In the genomic region with DNA sequence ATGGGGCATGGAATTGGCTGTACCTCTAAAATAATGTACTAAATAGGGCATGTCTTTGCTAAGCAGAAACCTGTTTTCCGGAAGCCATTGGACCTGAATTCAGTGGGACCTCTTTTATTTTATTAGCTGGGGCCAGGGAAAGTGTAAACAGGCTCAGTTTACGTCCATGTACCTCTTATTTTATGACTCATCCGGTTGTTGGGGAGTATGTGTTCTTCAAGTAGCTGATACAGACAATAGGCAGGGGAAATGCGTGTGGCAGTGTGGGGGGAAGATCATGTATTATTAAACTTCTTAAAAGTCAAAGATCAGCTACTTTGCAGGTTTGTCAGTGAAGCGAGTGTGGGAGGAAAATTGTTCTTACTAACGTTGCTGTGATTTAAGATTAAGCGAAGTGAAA, we compare ENCODE assay signal across 23 cellular contexts. TPM values are rescaled to one million over a fixed set of nuclear protein-coding genes. Genes with fewer than 3 reads are reported as not detected.
DNase-seq lines count a peak whose midpoint lies in the region; FAIRE-seq and TF ChIP-seq lines count a peak whose summit lies in the region.
"Had no signal": no experiment of that assay in that cellular context is flagged by ENCODE, and none has a peak within 500 bp of the region (broad histone marks: within the 10 kb centered on the region; RNA-seq: fewer than 3 reads in every experiment).

No MANE protein-coding gene starts in this region.

- H3K4me3 Mint-ChIP-seq in activated CD4-positive, alpha-beta memory T cell treated with anti-CD3 and anti-CD28 coated beads, Interleukin-2, amount 10 ng/mL, durations not matched to agents 7 days and 5 days: no peak overlapping the region
- H3K4me3 Mint-ChIP-seq: activated CD4-positive, alpha-beta memory T cell treated with anti-CD3 and anti-CD28 coated beads for 36 hours; activated T-cell treated with anti-CD3 and anti-CD28 coated beads, Interleukin-2, amount 50 U/mL, for 4 hours; CD8-positive, alpha-beta memory T cell; dendritic cell treated with granulocyte-macrophage colony-stimulating factor and Interleukin-4, amounts not matched to agents 40 ng/mL and 50 ng/mL, for 4 days; natural killer cell had no signal

- no peaks in the 10 kb centered on the region for H3K9me3 ChIP-seq in HUES6 (ENCODE audit: control insufficient read depth, insufficient read depth, low read depth, low read length)
- H3K9me3 ChIP-seq in neural cell (ENCODE audit: low read length): no peaks in the 10 kb centered on the region
- H3K9me3 ChIP-seq: heart left ventricle, upper lobe of left lung had no signal

- no peaks in the 10 kb centered on the region for H3F3A ChIP-seq in neural cell (ENCODE audit: insufficient read depth, low read length, poor library complexity, severe bottlenecking)

- no peaks in the 10 kb centered on the region for H3K9me3 Mint-ChIP-seq in activated CD4-positive, alpha-beta memory T cell treated with anti-CD3 and anti-CD28 coated beads, Interleukin-2, amount 10 ng/mL, durations not matched to agents 7 days and 5 days
- H3K9me3 Mint-ChIP-seq: activated CD4-positive, alpha-beta memory T cell treated with anti-CD3 and anti-CD28 coated beads for 36 hours; activated T-cell treated with anti-CD3 and anti-CD28 coated beads, Interleukin-2, amount 50 U/mL, for 4 hours; dendritic cell treated with granulocyte-macrophage colony-stimulating factor and Interleukin-4, amounts not matched to agents 40 ng/mL and 50 ng/mL, for 4 days; natural killer cell had no signal

- H3K36me3 Mint-ChIP-seq in activated CD4-positive, alpha-beta memory T cell treated with anti-CD3 and anti-CD28 coated beads, Interleukin-2, amount 10 ng/mL, durations not matched to agents 7 days and 5 days (ENCODE audit: low read depth): peaks cover 8% of the 10 kb centered on the region
- H3K36me3 Mint-ChIP-seq: activated CD4-positive, alpha-beta memory T cell treated with anti-CD3 and anti-CD28 coated beads for 36 hours; natural killer cell had no signal

- H3K27ac ChIP-seq in HUES6 (ENCODE audit: low read depth, low read length) (no peak overlapping the region), neural cell (ENCODE audit: low read length) (no peak overlapping the region)
- H3K27ac ChIP-seq: upper lobe of left lung had no signal

- CTCF ChIA-PET in activated CD4-positive, alpha-beta memory T cell treated with anti-CD3 and anti-CD28 coated beads, Interleukin-2, amount 10 ng/mL, durations not matched to agents 7 days and 5 days (lab: Charles Lee): no interaction called here

- no peaks in the 10 kb centered on the region for H3K9me2 ChIP-seq in neural cell (ENCODE audit: insufficient read depth, low read length)

- peaks cover 29% of the 10 kb centered on the region for H3K4me1 ChIP-seq in HUES6 (ENCODE audit: control insufficient read depth, insufficient read depth, low read length)

- POLR2A ChIA-PET in activated CD4-positive, alpha-beta memory T cell treated with anti-CD3 and anti-CD28 coated beads, Interleukin-2, amount 10 ng/mL, durations not matched to agents 7 days and 5 days (lab: Charles Lee): no interaction called here

- H3K4me1 Mint-ChIP-seq in activated CD4-positive, alpha-beta memory T cell treated with anti-CD3 and anti-CD28 coated beads, Interleukin-2, amount 10 ng/mL, durations not matched to agents 7 days and 5 days: peaks cover 29% of the 10 kb centered on the region

- no peak overlapping the region for H2AFZ ChIP-seq in neural cell (ENCODE audit: low read depth, low read length)

- no peak overlapping the region for H3K4me2 ChIP-seq in neural cell (ENCODE audit: low read length)

- H3K79me2 ChIP-seq in neural cell (replicated peaks; ENCODE audit: insufficient read depth, low read length): no peaks in the 10 kb centered on the region

- no peak for FAIRE-seq in RCC 7860 (lab: Jason Lieb, UNC)
- FAIRE-seq: GM19239 had no signal

- no peak overlapping the region for H3K27ac Mint-ChIP-seq in activated CD4-positive, alpha-beta memory T cell treated with anti-CD3 and anti-CD28 coated beads, Interleukin-2, amount 10 ng/mL, durations not matched to agents 7 days and 5 days
- H3K27ac Mint-ChIP-seq: activated CD4-positive, alpha-beta memory T cell treated with anti-CD3 and anti-CD28 coated beads for 36 hours; dendritic cell treated with granulocyte-macrophage colony-stimulating factor and Interleukin-4, amounts not matched to agents 40 ng/mL and 50 ng/mL, for 4 days; natural killer cell had no signal

- no peak for TF ChIP-seq EP300 in neural cell (conservative IDR thresholded peaks at IDR 0.05; ENCODE audit: poor library complexity, severe bottlenecking)

- no peak for TF ChIP-seq RAD21 in neural cell (conservative IDR thresholded peaks at IDR 0.05)

- H3K36me3 ChIP-seq in HUES6 (ENCODE audit: control insufficient read depth, insufficient read depth, low read length) (no peaks in the 10 kb centered on the region), neural cell (ENCODE audit: insufficient read depth, low read length) (no peaks in the 10 kb centered on the region)
- H3K36me3 ChIP-seq: heart left ventricle, upper lobe of left lung had no signal

- peaks cover 72% of the 10 kb centered on the region for H3K27me3 Mint-ChIP-seq in activated CD4-positive, alpha-beta memory T cell treated with anti-CD3 and anti-CD28 coated beads, Interleukin-2, amount 10 ng/mL, durations not matched to agents 7 days and 5 days

- H3K4me3 ChIP-seq in HUES6 (ENCODE audit: low read depth, low read length) (0 out of 2 replicates have a peak overlapping the region, but pooled peaks have one; percentile 54), neural cell (ENCODE audit: low read length) (peak overlapping the region; percentile 85)

- no peak overlapping the region for H3K9ac ChIP-seq in HUES6 (ENCODE audit: low read length)
- H3K9ac ChIP-seq in neural cell (ENCODE audit: low read length): no peak overlapping the region

- DNase-seq in 8988T: peak; percentile 57
- DNase-seq in dermis blood vessel endothelial cell: peak; percentile 53
- no peak for DNase-seq in activated CD4-positive, alpha-beta memory T cell treated with anti-CD3 and anti-CD28 coated beads, Interleukin-2, amount 10 ng/mL, durations not matched to agents 7 days and 5 days
- DNase-seq in NCI-H1092 (lab: John Stamatoyannopoulos, UW): no peak
- no peak for DNase-seq in activated CD4-positive, alpha-beta T cell treated with anti-CD3 and anti-CD28 coated beads, Interleukin-2, amount 50 U/mL, for 48 hours
- no peak for DNase-seq in RCC 7860 (ENCODE audit: low spot score)
- DNase-seq: ACHN; activated CD4-positive, alpha-beta memory T cell treated with anti-CD3 and anti-CD28 coated beads for 36 hours; activated naive CD4-positive, alpha-beta T cell treated with anti-CD3 and anti-CD28 coated beads, Interleukin-2, amount 50 U/mL, for 16 hours; activated T-cell treated with anti-CD3 and anti-CD28 coated beads, Interleukin-2, amount 50 U/mL, for 4 hours; CD8-positive, alpha-beta memory T cell; erythroblast; heart left ventricle; MV-4-11; natural killer cell; NCI-H2081; stimulated activated naive CD4-positive, alpha-beta T cell; upper lobe of left lung had no signal

- H3K27me3 ChIP-seq in HUES6 (ENCODE audit: control insufficient read depth, insufficient read depth, low read length): peaks cover 65% of the 10 kb centered on the region
- peaks cover 60% of the 10 kb centered on the region for H3K27me3 ChIP-seq in neural cell (ENCODE audit: insufficient read depth, low read depth, low read length)

- no peaks in the 10 kb centered on the region for H4K20me1 ChIP-seq in neural cell (ENCODE audit: insufficient read depth)

- no peak for TF ChIP-seq CTCF in neural cell (IDR thresholded peaks at IDR 0.05; ENCODE audit: poor library complexity, severe bottlenecking)

TF ChIP-seq in neural cell, 6 proteins besides CTCF, POLR2A, EP300 and RAD21:
- TF ChIP-seq TAF1 (IDR thresholded peaks at IDR 0.05; ENCODE audit: low read depth): no peak
- TF ChIP-seq, protein P1, sequence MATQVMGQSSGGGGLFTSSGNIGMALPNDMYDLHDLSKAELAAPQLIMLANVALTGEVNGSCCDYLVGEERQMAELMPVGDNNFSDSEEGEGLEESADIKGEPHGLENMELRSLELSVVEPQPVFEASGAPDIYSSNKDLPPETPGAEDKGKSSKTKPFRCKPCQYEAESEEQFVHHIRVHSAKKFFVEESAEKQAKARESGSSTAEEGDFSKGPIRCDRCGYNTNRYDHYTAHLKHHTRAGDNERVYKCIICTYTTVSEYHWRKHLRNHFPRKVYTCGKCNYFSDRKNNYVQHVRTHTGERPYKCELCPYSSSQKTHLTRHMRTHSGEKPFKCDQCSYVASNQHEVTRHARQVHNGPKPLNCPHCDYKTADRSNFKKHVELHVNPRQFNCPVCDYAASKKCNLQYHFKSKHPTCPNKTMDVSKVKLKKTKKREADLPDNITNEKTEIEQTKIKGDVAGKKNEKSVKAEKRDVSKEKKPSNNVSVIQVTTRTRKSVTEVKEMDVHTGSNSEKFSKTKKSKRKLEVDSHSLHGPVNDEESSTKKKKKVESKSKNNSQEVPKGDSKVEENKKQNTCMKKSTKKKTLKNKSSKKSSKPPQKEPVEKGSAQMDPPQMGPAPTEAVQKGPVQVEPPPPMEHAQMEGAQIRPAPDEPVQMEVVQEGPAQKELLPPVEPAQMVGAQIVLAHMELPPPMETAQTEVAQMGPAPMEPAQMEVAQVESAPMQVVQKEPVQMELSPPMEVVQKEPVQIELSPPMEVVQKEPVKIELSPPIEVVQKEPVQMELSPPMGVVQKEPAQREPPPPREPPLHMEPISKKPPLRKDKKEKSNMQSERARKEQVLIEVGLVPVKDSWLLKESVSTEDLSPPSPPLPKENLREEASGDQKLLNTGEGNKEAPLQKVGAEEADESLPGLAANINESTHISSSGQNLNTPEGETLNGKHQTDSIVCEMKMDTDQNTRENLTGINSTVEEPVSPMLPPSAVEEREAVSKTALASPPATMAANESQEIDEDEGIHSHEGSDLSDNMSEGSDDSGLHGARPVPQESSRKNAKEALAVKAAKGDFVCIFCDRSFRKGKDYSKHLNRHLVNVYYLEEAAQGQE (IDR thresholded peaks at IDR 0.05; ENCODE audit: borderline replicate concordance): no peak
- TF ChIP-seq MXI1 (conservative IDR thresholded peaks at IDR 0.05; ENCODE audit: poor library complexity, severe bottlenecking): no peak
- TF ChIP-seq SMC3 (conservative IDR thresholded peaks at IDR 0.05; ENCODE audit: poor library complexity): no peak
- no peak for TF ChIP-seq POLR2AphosphoS5 (IDR thresholded peaks at IDR 0.05)
- no peak for TF ChIP-seq EZH2 (IDR thresholded peaks at IDR 0.05; ENCODE audit: borderline replicate concordance, insufficient read depth, low read length, poor library complexity, severe bottlenecking)

RNA-seq across cellular contexts. Expression of gene GDNF, which starts 1.4 kb away (rescaled TPM):
- not detected in 2 replicates for total RNA-seq in dermis blood vessel endothelial cell
- not detected in 2 replicates for polyA plus RNA-seq in neural cell
- 0.24 TPM in 1 of 2 replicates, not detected in the other for polyA minus RNA-seq in neural cell
- not detected for total RNA-seq in activated CD4-positive, alpha-beta memory T cell treated with anti-CD3 and anti-CD28 coated beads, Interleukin-2, amount 10 ng/mL, durations not matched to agents 7 days and 5 days
- total RNA-seq: activated CD4-positive, alpha-beta memory T cell treated with anti-CD3 and anti-CD28 coated beads for 36 hours; activated T-cell treated with anti-CD3 and anti-CD28 coated beads, Interleukin-2, amount 50 U/mL, for 4 hours; CD8-positive, alpha-beta memory T cell; lung microvascular endothelial cell; natural killer cell had no signal
- polyA plus RNA-seq: CD8-positive, alpha-beta memory T cell had no signal

Comparison
In these comparisons a context has a peak if more than half of its experiments do, and no peak if none do; other contexts are left out.
1. DNase-seq: peak in 8988T (single experiment) and dermis blood vessel endothelial cell (single experiment); none in activated CD4-positive, alpha-beta memory T cell treated with anti-CD3 and anti-CD28 coated beads, Interleukin-2, amount 10 ng/mL, durations not matched to agents 7 days and 5 days (single experiment), NCI-H1092 (single experiment), activated CD4-positive, alpha-beta T cell treated with anti-CD3 and anti-CD28 coated beads, Interleukin-2, amount 50 U/mL, for 48 hours (0 of 2) and RCC 7860 (single experiment).